In genomic region chr5:123036391-123037103, GRCh38 we compare ENCODE assay signal across 8 cellular contexts. TPM values are rescaled to one million over a fixed set of nuclear protein-coding genes. Genes with fewer than 3 reads are reported as not detected.
A peak's percentile ranks its signal among the peaks of the same experiment; 100 is the strongest.
DNase-seq lines count a peak whose midpoint lies in the region; ATAC-seq, FAIRE-seq and TF ChIP-seq lines count a peak whose summit lies in the region.

Gene PPIC (minus strand): TSS chr5:123036725. CDS start chr5:123036625, 100 bp downstream.

- BruUV-seq in Calu3 (replicated peaks; lab: Mats Ljungman, UMichigan), result no TSS peak

- H3K9me1 ChIP-seq in keratinocyte (ENCODE audit: control insufficient read depth, extremely low read depth, insufficient read depth, low read length), result no peaks in the 10 kb centered on the region

- CTCF ChIA-PET in Calu3 (lab: Charles Lee), result no interaction called here

- peaks cover 23% of the 10 kb centered on the region for H3K4me1 Mint-ChIP-seq in Calu3 (ENCODE audit: low read depth, unreplicated experiment)

- no peaks in the 10 kb centered on the region for H3K9me3 Mint-ChIP-seq in Calu3 (ENCODE audit: low read depth, unreplicated experiment)

- H3K27me3 ChIP-seq in colonic mucosa (no peaks in the 10 kb centered on the region), keratinocyte (ENCODE audit: control insufficient read depth, extremely low read depth, insufficient read depth, low read length) (no peaks in the 10 kb centered on the region), skeletal muscle tissue (ENCODE audit: control insufficient read depth in 3 of 3, insufficient read depth in 3 of 3, low read length in 3 of 3) (no peaks in the 10 kb centered on the region)

- H3K79me2 ChIP-seq in keratinocyte (ENCODE audit: control insufficient read depth, insufficient read depth, low read length), result no peaks in the 10 kb centered on the region

- H2AFZ ChIP-seq in keratinocyte (ENCODE audit: control insufficient read depth, low read length), result peak within 1 kb of the TSS; percentile 95

- H3K27ac Mint-ChIP-seq in Calu3 (ENCODE audit: unreplicated experiment), result peak within 1 kb of the TSS; percentile 76

- no peaks in the 10 kb centered on the region for H3K27me3 Mint-ChIP-seq in Calu3 (ENCODE audit: unreplicated experiment)

- peak within 1 kb of the TSS; percentile 89 for H3K4me3 Mint-ChIP-seq in Calu3 (ENCODE audit: low read depth, unreplicated experiment)

- H3K4me1 ChIP-seq in colonic mucosa (no peaks in the 10 kb centered on the region), keratinocyte (ENCODE audit: control insufficient read depth, extremely low read depth, insufficient read depth, low read length) (peaks cover 12% of the 10 kb centered on the region), skeletal muscle tissue (ENCODE audit: control insufficient read depth in 3 of 3, insufficient read depth in 3 of 3, low read length in 3 of 3) (peaks cover 0 to 22% (median 17%) of the 10 kb centered on the region in 3 donors)

- H3K9ac ChIP-seq in colonic mucosa (ENCODE audit: low read depth in 2 of 2, low read length in 2 of 2) (peak within 1 kb of the TSS; percentile 72 to 77), keratinocyte (ENCODE audit: control insufficient read depth, extremely low read depth, insufficient read depth, low read length) (peak within 1 kb of the TSS; percentile 74), skeletal muscle tissue (ENCODE audit: low read depth in 1 of 3, low read length in 3 of 3) (peak within 1 kb of the TSS; percentile 79 to 88 (median 82))

- H3K27ac ChIP-seq in colonic mucosa (peak within 1 kb of the TSS; percentile 97), keratinocyte (ENCODE audit: control insufficient read depth, insufficient read depth, low read length) (peak within 1 kb of the TSS; percentile 66), skeletal muscle tissue (ENCODE audit: low read depth, low read length) (peak within 1 kb of the TSS; percentile 84)

- intact Hi-C loops in Calu3 (cut with micrococcal nuclease; ENCODE audit: unreplicated experiment) (loop anchor here (5.0 to 10.0 kb wide), 2 partner anchors 178 to 189 kb away; partner anchors contain the start of gene SNX24), colonic mucosa (cut with DNase I) (loop anchor here (10.0 kb wide), 1 partner anchor 308 kb away; no protein-coding TSS in a partner anchor)

- no peaks in the 10 kb centered on the region for H3K36me3 ChIP-seq in colonic mucosa
- no peaks in the 10 kb centered on the region for H3K36me3 ChIP-seq in keratinocyte (ENCODE audit: control insufficient read depth in 2 of 2, extremely low read depth in 1 of 2, insufficient read depth in 2 of 2, low read length in 2 of 2)
- no peaks in the 10 kb centered on the region for H3K36me3 ChIP-seq in skeletal muscle tissue (ENCODE audit: control insufficient read depth in 3 of 3, insufficient read depth in 3 of 3, low read length in 3 of 3)

- H3K4me3 ChIP-seq in colonic mucosa, result peak within 1 kb of the TSS; percentile 72
- H3K4me3 ChIP-seq in keratinocyte (ENCODE audit: control insufficient read depth in 2 of 3, extremely low read depth in 1 of 3, insufficient read depth in 2 of 3, low read depth in 1 of 3, low read length in 3 of 3), result peak within 1 kb of the TSS; percentile 83 to 90 (median 87)
- peak within 1 kb of the TSS; percentile 75 to 85 (median 83) for H3K4me3 ChIP-seq in skeletal muscle tissue (ENCODE audit: low read length in 3 of 3)

- DNase-seq in Calu3, result peak; percentile 95
- DNase-seq in GM19238 (ENCODE audit: insufficient read length, low spot score), result peak; percentile 39
- DNase-seq in SHP77 (lab: John Stamatoyannopoulos, UW), result peak; percentile 36 to 71
- peak; percentile 93 for DNase-seq in colonic mucosa
- DNase-seq in keratinocyte (ENCODE audit: low read depth, low spot score), result no peak
- DNase-seq in cerebellar nuclear complex (lab: John Stamatoyannopoulos, UW), result no peak

- no peak for TF ChIP-seq CTCF in Calu3 (IDR thresholded peaks at IDR 0.05; ENCODE audit: unreplicated experiment)
- TF ChIP-seq CTCF in colonic mucosa (IDR thresholded peaks at IDR 0.05), result no peak
- no peak for TF ChIP-seq CTCF in keratinocyte (optimal IDR thresholded peaks at IDR 0.05 in 1 of 3, IDR thresholded peaks at IDR 0.05 in 1 of 3, conservative IDR thresholded peaks at IDR 0.05 in 1 of 3; ENCODE audit: extremely low read depth in 1 of 3, insufficient read depth in 2 of 3, low read length in 3 of 3)

- H4K20me1 ChIP-seq in keratinocyte (ENCODE audit: control insufficient read depth, extremely low read depth, insufficient read depth, low read length), result no peaks in the 10 kb centered on the region

- H3K4me2 ChIP-seq in keratinocyte (ENCODE audit: control insufficient read depth, extremely low read depth, insufficient read depth, low read depth, low read length), result peak within 1 kb of the TSS; percentile 87

- no peak for FAIRE-seq in keratinocyte (lab: Jason Lieb, UNC)

- dilution Hi-C loops in keratinocyte (cut with MboI; ENCODE audit: extremely low pct_ligation_motif_present, low sequenced_read_pairs), result no loop called here

- no peaks in the 10 kb centered on the region for H3K9me3 ChIP-seq in colonic mucosa
- H3K9me3 ChIP-seq in keratinocyte (ENCODE audit: control insufficient read depth, low read depth, low read length), result no peaks in the 10 kb centered on the region
- H3K9me3 ChIP-seq in skeletal muscle tissue (ENCODE audit: control insufficient read depth in 3 of 3, low read length in 3 of 3), result no peaks in the 10 kb centered on the region

- ATAC-seq in HG03439 (IDR thresholded peaks at IDR 0.05; ENCODE audit: unreplicated experiment), result peak; percentile 54

- H3K36me3 Mint-ChIP-seq in Calu3 (ENCODE audit: insufficient read depth, unreplicated experiment), result peaks cover 27% of the 10 kb centered on the region

RNA-seq across cellular contexts. Expression of gene PPIC, which starts in this region (rescaled TPM):
- total RNA-seq in Calu3 (2022), result 43.5 and 43.9 TPM in 2 replicates
- 10 to 100 TPM; 33.7 to 84.8 TPM for total RNA-seq in colonic mucosa
- polyA plus RNA-seq in keratinocyte, result 26.5 to 40.1 TPM (median 28.1 TPM) in 3 replicates
- polyA plus RNA-seq in keratinocyte (2011; ENCODE audit: low read depth), result 66.8 TPM
- polyA plus RNA-seq in keratinocyte (2011; cell fraction: cytosol; rRNA removed), result 32.7 and 34.6 TPM in 2 replicates
- 25.3 and 27.6 TPM in 2 replicates for polyA plus RNA-seq in keratinocyte (2011; cell fraction: nucleus; rRNA removed)
- 34.7 and 41.1 TPM in 2 replicates for polyA plus RNA-seq in keratinocyte (2012; ENCODE audit: low replicate concordance)
- 25.7 to 49.0 TPM (median 44.3 TPM) in 3 replicates for polyA minus RNA-seq in keratinocyte
- 35.5 TPM for polyA minus RNA-seq in keratinocyte (2011; cell fraction: cytosol; rRNA and poly(A)+ RNA removed)
- polyA minus RNA-seq in keratinocyte (2011; cell fraction: nucleus; rRNA and poly(A)+ RNA removed), result 9.2 and 18.8 TPM in 2 replicates
- total RNA-seq in skeletal muscle tissue, result 13.6 TPM

Comparison
In these comparisons a context has a peak if more than half of its experiments do, and no peak if none do; other contexts are left out.
1. DNase-seq: peak in Calu3 (single experiment), GM19238 (single experiment), SHP77 (2 of 2) and colonic mucosa (single experiment); none in keratinocyte (single experiment) and cerebellar nuclear complex (0 of 2).
2. Peak in every context shown above with its lines, with median percentiles within 50 percentile points of each other: H3K27ac ChIP-seq, H3K4me3 ChIP-seq and H3K9ac ChIP-seq.